Comparison of ENCODE assay signal across 8 cellular contexts in the genomic region with DNA sequence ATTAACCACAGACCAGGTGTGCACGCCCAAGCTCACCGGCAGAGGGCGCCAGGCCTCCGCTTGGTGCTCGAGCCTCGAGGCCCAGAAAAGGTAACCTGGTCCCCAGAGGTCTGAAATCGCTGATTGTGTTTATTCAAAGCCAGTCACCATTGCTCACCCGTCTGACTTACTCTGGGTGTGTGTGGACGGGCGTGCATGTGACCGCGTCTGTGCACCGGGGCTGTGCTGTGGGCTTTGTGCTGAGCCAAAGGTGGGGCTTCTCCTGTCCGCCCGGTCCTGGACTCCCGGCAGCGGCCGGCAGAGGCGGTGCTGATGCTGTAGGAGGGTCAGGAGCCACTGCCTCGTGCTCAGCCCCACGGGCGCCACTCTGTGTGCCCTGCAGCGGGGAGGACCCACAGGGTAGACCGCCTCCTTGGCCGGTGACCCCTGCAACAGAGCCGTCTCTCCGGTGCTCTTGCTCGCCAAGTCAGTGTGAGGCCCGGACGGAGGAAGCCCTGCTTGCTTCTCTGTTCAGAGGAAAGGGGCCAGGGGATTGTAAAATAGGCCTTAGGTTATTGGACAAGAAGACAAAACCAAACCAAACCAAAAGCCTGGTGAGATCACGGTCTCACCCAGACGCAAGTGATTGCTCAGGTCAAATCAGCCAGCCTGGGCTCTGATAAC. TPM values are rescaled to one million over a fixed set of nuclear protein-coding genes. Genes with fewer than 3 reads are reported as not detected.
A peak's percentile ranks its signal among the peaks of the same experiment; 100 is the strongest.
DNase-seq lines count a peak whose midpoint lies in the region; FAIRE-seq and TF ChIP-seq lines count a peak whose summit lies in the region.

No MANE protein-coding gene starts in this region.

- no peaks in the 10 kb centered on the region for H3K9me1 ChIP-seq in endothelial cell of umbilical vein (replicated peaks; ENCODE audit: control insufficient read depth, extremely low read depth, insufficient read depth, low read length)

- no peaks in the 10 kb centered on the region for H3K9me3 Mint-ChIP-seq in CD8-positive, alpha-beta memory T cell

- H3K9ac ChIP-seq in endothelial cell of umbilical vein (replicated peaks; ENCODE audit: extremely low read depth, insufficient read depth, low read length), result no peak overlapping the region

- TF ChIP-seq CTCF in GM20000 (IDR thresholded peaks at IDR 0.05; ENCODE audit: extremely low read depth, missing control alignments) (peak; percentile 96), endothelial cell of umbilical vein (IDR thresholded peaks at IDR 0.05; ENCODE audit: extremely low read depth in 1 of 2, insufficient read depth in 1 of 2, low read depth in 1 of 2, low read length in 2 of 2) (peak; percentile 96 to 97)

- no TSS peak for BruUV-seq in endothelial cell of umbilical vein (replicated peaks; lab: Mats Ljungman, UMichigan)

- H3K79me2 ChIP-seq in endothelial cell of umbilical vein (ENCODE audit: control insufficient read depth, insufficient read depth, low read length), result no peaks in the 10 kb centered on the region

- no peaks in the 10 kb centered on the region for H3K27me3 ChIP-seq in CD8-positive, alpha-beta memory T cell (ENCODE audit: insufficient read depth, low read length, poor library complexity, severe bottlenecking)
- peaks cover 4 to 6% of the 10 kb centered on the region in 2 experiments for H3K27me3 ChIP-seq in endothelial cell of umbilical vein (ENCODE audit: control insufficient read depth in 2 of 2, insufficient read depth in 2 of 2, low read length in 2 of 2)
- no peaks in the 10 kb centered on the region for H3K27me3 ChIP-seq in mononuclear cell (ENCODE audit: insufficient read depth, low read length)

- H2AFZ ChIP-seq in endothelial cell of umbilical vein (ENCODE audit: low read depth, low read length), result peak overlapping the region; percentile 86

- H3K27ac Mint-ChIP-seq in CD8-positive, alpha-beta memory T cell, result peak overlapping the region in 7 of 8 donors; percentile 38 to 91 (median 80)

- peaks cover 69% of the 10 kb centered on the region for H3K4me1 ChIP-seq in CD8-positive, alpha-beta memory T cell (ENCODE audit: insufficient read depth, low read length)
- peaks cover 5% of the 10 kb centered on the region for H3K4me1 ChIP-seq in endothelial cell of umbilical vein (ENCODE audit: control insufficient read depth, extremely low read depth, insufficient read depth, low read length)
- H3K4me1 ChIP-seq in mononuclear cell (ENCODE audit: insufficient read depth, low read length), result peaks cover 76% of the 10 kb centered on the region

- H3K4me3 Mint-ChIP-seq in CD8-positive, alpha-beta memory T cell, result peak overlapping the region in 6 of 7 donors; percentile 40 to 74 (median 54)

- H3K4me2 ChIP-seq in endothelial cell of umbilical vein (ENCODE audit: insufficient read depth, low read length), result peak overlapping the region; percentile 47

- H4K20me1 ChIP-seq in endothelial cell of umbilical vein (replicated peaks; ENCODE audit: control insufficient read depth, extremely low read depth, insufficient read depth, low read length), result no peaks in the 10 kb centered on the region

- no peaks in the 10 kb centered on the region for H3K36me3 Mint-ChIP-seq in CD8-positive, alpha-beta memory T cell

- CTCF ChIA-PET in CD8-positive, alpha-beta memory T cell (lab: Charles Lee), result interaction anchor here (0.6 to 30.7 kb wide), 14 partner anchors 9 to 214 kb away, joined by 3 to 775 read pairs (median 6); partner anchors contain the start of gene BTG2
- CTCF ChIA-PET in endothelial cell of umbilical vein (lab: Charles Lee), result interaction anchor here (0.6 to 19.8 kb wide), 45 partner anchors 9 to 428 kb away, joined by 3 to 1014 read pairs (median 4); partner anchors contain the start of genes ADORA1, BTG2, FMOD and MYBPH

- DNase-seq in CD8-positive, alpha-beta memory T cell, result peak; percentile 86 to 93 (median 88)
- DNase-seq in GM20000 (ENCODE audit: low spot score) (peak; percentile 74), HT1080 (ENCODE audit: low read depth) (peak; percentile 75), NK-92 (lab: John Stamatoyannopoulos, UW; ENCODE audit: unreplicated experiment) (peak; percentile 32), endothelial cell of umbilical vein (ENCODE audit: low read depth, low spot score) (peak; percentile 76)
- peak; percentile 94 for DNase-seq in activated CD8-positive, alpha-beta memory T cell treated with anti-CD3 and anti-CD28 coated beads, Interleukin-2, amount 50 U/mL, for 4 hours
- DNase-seq in stimulated activated CD8-positive, alpha-beta memory T cell treated with anti-CD3 and anti-CD28 coated beads, Interleukin-4, amount 100 ng/mL, for 1 hour (ENCODE audit: low read depth in 2 of 2, low spot score in 1 of 2), result peak; percentile 84 to 85

- H3K4me3 ChIP-seq in CD8-positive, alpha-beta memory T cell (ENCODE audit: low read length), result peak overlapping the region; percentile 17
- H3K4me3 ChIP-seq in endothelial cell of umbilical vein (replicated peaks in 1 of 3; ENCODE audit: insufficient read depth in 1 of 3, low read depth in 1 of 3, low read length in 3 of 3), result no peak overlapping the region
- peak overlapping the region; percentile 40 for H3K4me3 ChIP-seq in mononuclear cell (ENCODE audit: low read length)

- FAIRE-seq in endothelial cell of umbilical vein (lab: Jason Lieb, UNC), result peak; percentile 86

- dilution Hi-C loops in endothelial cell of umbilical vein (cut with MboI; ENCODE audit: extremely low pct_ligation_motif_present, low sequenced_read_pairs), result no loop called here

- intact Hi-C loops in endothelial cell of umbilical vein (cut with micrococcal nuclease), result loop anchor here (1.0 to 2.0 kb wide), 6 partner anchors 17 to 214 kb away; partner anchors contain the start of gene BTG2

- peaks cover 32 to 54% (median 40%) of the 10 kb centered on the region in 3 donors for H3K4me1 Mint-ChIP-seq in CD8-positive, alpha-beta memory T cell

- no peaks in the 10 kb centered on the region for H3K27me3 Mint-ChIP-seq in CD8-positive, alpha-beta memory T cell

- POLR2A ChIA-PET in CD8-positive, alpha-beta memory T cell (lab: Charles Lee), result interaction anchor here (0.5 to 1.9 kb wide), 12 partner anchors 16 to 429 kb away, joined by 3 to 20 read pairs (median 4); partner anchors contain the start of gene BTG2
- POLR2A ChIA-PET in endothelial cell of umbilical vein (lab: Charles Lee), result interaction anchor here (0.6 to 1.0 kb wide), 2 partner anchors 33 to 54 kb away, joined by 4 to 5 read pairs; no protein-coding TSS in a partner anchor

- no peak overlapping the region for H3K27ac ChIP-seq in CD8-positive, alpha-beta memory T cell (ENCODE audit: low read depth, low read length)
- H3K27ac ChIP-seq in endothelial cell of umbilical vein (ENCODE audit: insufficient read depth, low read depth, low read length), result no peak overlapping the region

- no peaks in the 10 kb centered on the region for H3K36me3 ChIP-seq in CD8-positive, alpha-beta memory T cell (ENCODE audit: insufficient read depth, low read length)
- no peaks in the 10 kb centered on the region for H3K36me3 ChIP-seq in endothelial cell of umbilical vein (ENCODE audit: control insufficient read depth in 2 of 2, extremely low read depth in 1 of 2, insufficient read depth in 2 of 2, low read length in 2 of 2)

- no peak for TF ChIP-seq POLR2A in endothelial cell of umbilical vein (IDR thresholded peaks at IDR 0.05; ENCODE audit: low read depth, low read length)

- no peaks in the 10 kb centered on the region for H3K9me3 ChIP-seq in CD8-positive, alpha-beta memory T cell (ENCODE audit: low read length)
- H3K9me3 ChIP-seq in endothelial cell of umbilical vein (replicated peaks; ENCODE audit: control insufficient read depth, insufficient read depth, low read length) (no peaks in the 10 kb centered on the region), mononuclear cell (ENCODE audit: low read depth, low read length) (no peaks in the 10 kb centered on the region)

TF ChIP-seq in endothelial cell of umbilical vein, 7 proteins besides CTCF, POLR2A, EP300 and RAD21:
- TF ChIP-seq POLR2AphosphoS5 (IDR thresholded peaks at IDR 0.05; ENCODE audit: insufficient read depth, low read depth, low read length), result peak; percentile 20
- TF ChIP-seq EZH2 (IDR thresholded peaks at IDR 0.05; ENCODE audit: borderline replicate concordance, low read depth, low read length, severe bottlenecking), result no peak
- TF ChIP-seq MYC (IDR thresholded peaks at IDR 0.05; ENCODE audit: low read depth, low read length), result no peak

RNA-seq across cellular contexts. Expression of gene BTG2, which starts 32.0 kb away (rescaled TPM):
- 100 to 1,000 TPM in 1 of 2 experiments, 10 to 100 TPM in 1; 97.8 to 102 TPM for total RNA-seq in CD8-positive, alpha-beta memory T cell
- 138 TPM for polyA plus RNA-seq in CD8-positive, alpha-beta memory T cell
- 10.9 and 11.8 TPM in 2 replicates for total RNA-seq in HT1080 (2014; rRNA removed; shearing (Covaris generic))
- 10.4 and 10.8 TPM in 2 replicates for polyA plus RNA-seq in HT1080 (2015; cell fraction: cytosol; rRNA removed)
- 6.6 and 8.0 TPM in 2 replicates for polyA plus RNA-seq in HT1080 (2015; cell fraction: nucleus; rRNA removed)
- 40.3 and 50.1 TPM in 2 replicates for total RNA-seq in endothelial cell of umbilical vein
- 35.6 and 59.0 TPM in 2 replicates for polyA plus RNA-seq in endothelial cell of umbilical vein
- 22.8 and 28.2 TPM in 2 replicates for polyA plus RNA-seq in endothelial cell of umbilical vein (2011; cell fraction: cytosol; rRNA removed)
- 16.8 and 17.3 TPM in 2 replicates for polyA plus RNA-seq in endothelial cell of umbilical vein (2011; cell fraction: nucleus; rRNA removed)
- polyA plus RNA-seq in endothelial cell of umbilical vein (2012), result 26.0 and 27.1 TPM in 2 replicates
- polyA minus RNA-seq in endothelial cell of umbilical vein, result 50.2 and 51.0 TPM in 2 replicates
- 11.2 TPM for polyA minus RNA-seq in endothelial cell of umbilical vein (2011; cell fraction: cytosol; rRNA and poly(A)+ RNA removed)
- polyA minus RNA-seq in endothelial cell of umbilical vein (2011; cell fraction: nucleus; rRNA and poly(A)+ RNA removed), result 17.3 and 21.6 TPM in 2 replicates
- 842 TPM for total RNA-seq in mononuclear cell

RNA-seq across cellular contexts. Expression of gene CHIT1, which starts 43.9 kb away (rescaled TPM):
- total RNA-seq in CD8-positive, alpha-beta memory T cell, result under 1 TPM in 1 of 2 experiments, not detected in 1; 0.07 TPM
- polyA plus RNA-seq in CD8-positive, alpha-beta memory T cell, result not detected
- not detected in 2 replicates for total RNA-seq in HT1080 (2014; rRNA removed; shearing (Covaris generic))
- not detected in 2 replicates for polyA plus RNA-seq in HT1080 (2015; cell fraction: cytosol; rRNA removed)
- polyA plus RNA-seq in HT1080 (2015; cell fraction: nucleus; rRNA removed), result not detected in 2 replicates
- total RNA-seq in endothelial cell of umbilical vein (not detected in 2 replicates), mononuclear cell (0.42 TPM)
- not detected in 2 replicates for polyA plus RNA-seq in endothelial cell of umbilical vein
- not detected in 2 replicates for polyA plus RNA-seq in endothelial cell of umbilical vein (2011; cell fraction: cytosol; rRNA removed)
- not detected in 2 replicates for polyA plus RNA-seq in endothelial cell of umbilical vein (2011; cell fraction: nucleus; rRNA removed)
- not detected in 2 replicates for polyA plus RNA-seq in endothelial cell of umbilical vein (2012)
- not detected in 2 replicates for polyA minus RNA-seq in endothelial cell of umbilical vein
- polyA minus RNA-seq in endothelial cell of umbilical vein (2011; cell fraction: cytosol; rRNA and poly(A)+ RNA removed), result not detected
- polyA minus RNA-seq in endothelial cell of umbilical vein (2011; cell fraction: nucleus; rRNA and poly(A)+ RNA removed), result 0.24 TPM in 1 of 2 replicates, not detected in the other

Comparison
In these comparisons a context has a peak if more than half of its experiments do, and no peak if none do; other contexts are left out.
1. DNase-seq: peak in every context shown above with its lines; median percentile 94 in activated CD8-positive, alpha-beta memory T cell treated with anti-CD3 and anti-CD28 coated beads, Interleukin-2, amount 50 U/mL, for 4 hours; 88 in CD8-positive, alpha-beta memory T cell; 84 in stimulated activated CD8-positive, alpha-beta memory T cell treated with anti-CD3 and anti-CD28 coated beads, Interleukin-4, amount 100 ng/mL, for 1 hour; 76 in endothelial cell of umbilical vein; 75 in HT1080; 74 in GM20000; 32 in NK-92.
2. H3K4me3 ChIP-seq: peak in CD8-positive, alpha-beta memory T cell (single experiment) and mononuclear cell (single experiment); none in endothelial cell of umbilical vein (0 of 3).